1 cellular context compared by ENCODE assay signal in the genomic region with DNA sequence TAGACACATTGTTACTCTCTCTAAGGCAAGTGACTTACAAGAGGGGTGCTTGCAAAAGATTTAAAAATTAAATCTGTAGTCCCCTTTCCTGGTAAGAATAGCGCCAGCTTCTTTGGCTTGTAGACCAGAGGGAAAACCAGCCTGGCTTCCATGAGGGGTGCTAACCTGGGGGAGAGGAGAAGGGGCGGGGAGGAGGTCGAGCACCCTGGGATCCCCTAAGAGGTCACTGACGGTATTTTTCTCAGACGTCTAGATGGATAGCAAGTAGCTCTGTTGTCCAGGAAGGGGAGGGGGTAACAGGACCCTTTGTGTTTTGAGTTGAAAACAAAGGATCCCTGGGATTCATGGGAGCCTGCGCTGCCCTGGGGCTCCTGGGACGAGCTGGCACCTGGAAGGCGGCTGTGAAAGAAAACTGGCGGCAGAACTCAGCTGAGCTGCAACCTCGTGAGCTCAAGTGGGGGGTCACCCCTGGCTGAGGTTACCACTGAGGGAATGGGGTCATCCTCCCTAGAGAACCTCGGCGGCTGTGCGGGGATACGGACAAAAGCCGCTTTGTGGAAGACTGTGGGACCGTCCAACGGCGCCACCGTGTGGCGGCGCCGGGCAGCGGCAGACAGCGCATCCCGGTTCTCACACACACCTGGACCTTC.
TF ChIP-seq lines count a peak whose summit lies in the region.

No MANE protein-coding gene starts in this region.

TF ChIP-seq in HepG2, 621 proteins besides CTCF, POLR2A, EP300 and RAD21 (continued from another document and continues in another):
- TF ChIP-seq SKI (IDR thresholded peaks at IDR 0.05; ENCODE audit: partially characterized antibody) (no peak), SAP130 (CRISPR knock-in tag; IDR thresholded peaks at IDR 0.05; ENCODE audit: low read depth) (peak; percentile 36; the same call in 1 of the 2 replicates), ZFP36L1 (CRISPR knock-in tag; IDR thresholded peaks at IDR 0.05) (no peak), PAX8 (CRISPR knock-in tag; IDR thresholded peaks at IDR 0.05; ENCODE audit: borderline replicate concordance) (no peak), NFKBIZ (CRISPR knock-in tag; IDR thresholded peaks at IDR 0.05) (no peak), ZBTB42 (CRISPR knock-in tag; IDR thresholded peaks at IDR 0.05) (no peak), PHF8 (CRISPR knock-in tag; IDR thresholded peaks at IDR 0.05) (0 out of 2 replicates have a peak, but pooled peaks have one; percentile 36), MXD4 (CRISPR knock-in tag; IDR thresholded peaks at IDR 0.05) (0 out of 2 replicates have a peak, but pooled peaks have one; percentile 29), FLYWCH1 (CRISPR knock-in tag; IDR thresholded peaks at IDR 0.05) (no peak), ZNF160 (CRISPR knock-in tag; IDR thresholded peaks at IDR 0.05) (0 out of 2 replicates have a peak, but pooled peaks have one; percentile 56), ZNF501 (CRISPR knock-in tag; IDR thresholded peaks at IDR 0.05) (peak; percentile 87; the same call in 1 of the 2 replicates), SRY (CRISPR knock-in tag; IDR thresholded peaks at IDR 0.05) (no peak; the same call in 1 of the 2 replicates), ZNF343 (CRISPR knock-in tag; IDR thresholded peaks at IDR 0.05) (0 out of 2 replicates have a peak, but pooled peaks have one; percentile 41), SOX5 (CRISPR knock-in tag; IDR thresholded peaks at IDR 0.05; ENCODE audit: borderline replicate concordance) (peak; percentile 49), ZNF143 (CRISPR knock-in tag; IDR thresholded peaks at IDR 0.05) (peak; percentile 23; the same call in 1 of the 2 replicates), CBX5 (CRISPR knock-in tag; IDR thresholded peaks at IDR 0.05; ENCODE audit: borderline replicate concordance) (peak; percentile 89; the same call in 1 of the 2 replicates), ZNF331 (CRISPR knock-in tag; IDR thresholded peaks at IDR 0.05) (no peak), ZNF562 (CRISPR knock-in tag; IDR thresholded peaks at IDR 0.05; ENCODE audit: borderline replicate concordance) (no peak), GABPB1 (CRISPR knock-in tag; IDR thresholded peaks at IDR 0.05) (peak; percentile 54; the same call in 1 of the 2 replicates), FOXO1 (CRISPR knock-in tag; IDR thresholded peaks at IDR 0.05) (peak; percentile 27; the same call in 1 of the 2 replicates), KLF16 (CRISPR knock-in tag; IDR thresholded peaks at IDR 0.05) (peak in 1 of 2 experiments; percentile 74; a peak in 2 of 4 replicates), SMAD9 (CRISPR knock-in tag; IDR thresholded peaks at IDR 0.05) (0 out of 2 replicates have a peak, but pooled peaks have one; percentile 36), MIXL1 (CRISPR knock-in tag; IDR thresholded peaks at IDR 0.05) (peak; percentile 51; the same call in 1 of the 2 replicates), ZNF788 (CRISPR knock-in tag; IDR thresholded peaks at IDR 0.05; ENCODE audit: borderline replicate concordance) (peak; percentile 90), ZNF619 (CRISPR knock-in tag; IDR thresholded peaks at IDR 0.05) (0 out of 2 replicates have a peak, but pooled peaks have one; percentile 71), DMAP1 (CRISPR knock-in tag; IDR thresholded peaks at IDR 0.05) (no peak), MEF2D (CRISPR knock-in tag; IDR thresholded peaks at IDR 0.05) (no peak)
- TF ChIP-seq, protein P1, sequence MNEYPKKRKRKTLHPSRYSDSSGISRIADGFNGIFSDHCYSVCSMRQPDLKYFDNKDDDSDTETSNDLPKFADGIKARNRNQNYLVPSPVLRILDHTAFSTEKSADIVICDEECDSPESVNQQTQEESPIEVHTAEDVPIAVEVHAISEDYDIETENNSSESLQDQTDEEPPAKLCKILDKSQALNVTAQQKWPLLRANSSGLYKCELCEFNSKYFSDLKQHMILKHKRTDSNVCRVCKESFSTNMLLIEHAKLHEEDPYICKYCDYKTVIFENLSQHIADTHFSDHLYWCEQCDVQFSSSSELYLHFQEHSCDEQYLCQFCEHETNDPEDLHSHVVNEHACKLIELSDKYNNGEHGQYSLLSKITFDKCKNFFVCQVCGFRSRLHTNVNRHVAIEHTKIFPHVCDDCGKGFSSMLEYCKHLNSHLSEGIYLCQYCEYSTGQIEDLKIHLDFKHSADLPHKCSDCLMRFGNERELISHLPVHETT (CRISPR knock-in tag; conservative IDR thresholded peaks at IDR 0.05) = 0 out of 2 replicates have a peak, but pooled peaks have one; percentile 22
- TF ChIP-seq, protein P2, sequence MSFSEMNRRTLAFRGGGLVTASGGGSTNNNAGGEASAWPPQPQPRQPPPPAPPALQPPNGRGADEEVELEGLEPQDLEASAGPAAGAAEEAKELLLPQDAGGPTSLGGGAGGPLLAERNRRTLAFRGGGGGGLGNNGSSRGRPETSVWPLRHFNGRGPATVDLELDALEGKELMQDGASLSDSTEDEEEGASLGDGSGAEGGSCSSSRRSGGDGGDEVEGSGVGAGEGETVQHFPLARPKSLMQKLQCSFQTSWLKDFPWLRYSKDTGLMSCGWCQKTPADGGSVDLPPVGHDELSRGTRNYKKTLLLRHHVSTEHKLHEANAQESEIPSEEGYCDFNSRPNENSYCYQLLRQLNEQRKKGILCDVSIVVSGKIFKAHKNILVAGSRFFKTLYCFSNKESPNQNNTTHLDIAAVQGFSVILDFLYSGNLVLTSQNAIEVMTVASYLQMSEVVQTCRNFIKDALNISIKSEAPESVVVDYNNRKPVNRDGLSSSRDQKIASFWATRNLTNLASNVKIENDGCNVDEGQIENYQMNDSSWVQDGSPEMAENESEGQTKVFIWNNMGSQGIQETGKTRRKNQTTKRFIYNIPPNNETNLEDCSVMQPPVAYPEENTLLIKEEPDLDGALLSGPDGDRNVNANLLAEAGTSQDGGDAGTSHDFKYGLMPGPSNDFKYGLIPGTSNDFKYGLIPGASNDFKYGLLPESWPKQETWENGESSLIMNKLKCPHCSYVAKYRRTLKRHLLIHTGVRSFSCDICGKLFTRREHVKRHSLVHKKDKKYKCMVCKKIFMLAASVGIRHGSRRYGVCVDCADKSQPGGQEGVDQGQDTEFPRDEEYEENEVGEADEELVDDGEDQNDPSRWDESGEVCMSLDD (CRISPR knock-in tag; IDR thresholded peaks at IDR 0.05; ENCODE audit: borderline replicate concordance) = peak; percentile 95
- TF ChIP-seq, protein P3, sequence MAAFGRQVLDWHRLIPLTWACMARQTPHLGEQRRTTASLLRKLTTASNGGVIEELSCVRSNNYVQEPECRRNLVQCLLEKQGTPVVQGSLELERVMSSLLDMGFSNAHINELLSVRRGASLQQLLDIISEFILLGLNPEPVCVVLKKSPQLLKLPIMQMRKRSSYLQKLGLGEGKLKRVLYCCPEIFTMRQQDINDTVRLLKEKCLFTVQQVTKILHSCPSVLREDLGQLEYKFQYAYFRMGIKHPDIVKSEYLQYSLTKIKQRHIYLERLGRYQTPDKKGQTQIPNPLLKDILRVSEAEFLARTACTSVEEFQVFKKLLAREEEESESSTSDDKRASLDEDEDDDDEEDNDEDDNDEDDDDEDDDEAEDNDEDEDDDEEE (CRISPR knock-in tag; IDR thresholded peaks at IDR 0.05) = no peak
- TF ChIP-seq, protein P4, sequence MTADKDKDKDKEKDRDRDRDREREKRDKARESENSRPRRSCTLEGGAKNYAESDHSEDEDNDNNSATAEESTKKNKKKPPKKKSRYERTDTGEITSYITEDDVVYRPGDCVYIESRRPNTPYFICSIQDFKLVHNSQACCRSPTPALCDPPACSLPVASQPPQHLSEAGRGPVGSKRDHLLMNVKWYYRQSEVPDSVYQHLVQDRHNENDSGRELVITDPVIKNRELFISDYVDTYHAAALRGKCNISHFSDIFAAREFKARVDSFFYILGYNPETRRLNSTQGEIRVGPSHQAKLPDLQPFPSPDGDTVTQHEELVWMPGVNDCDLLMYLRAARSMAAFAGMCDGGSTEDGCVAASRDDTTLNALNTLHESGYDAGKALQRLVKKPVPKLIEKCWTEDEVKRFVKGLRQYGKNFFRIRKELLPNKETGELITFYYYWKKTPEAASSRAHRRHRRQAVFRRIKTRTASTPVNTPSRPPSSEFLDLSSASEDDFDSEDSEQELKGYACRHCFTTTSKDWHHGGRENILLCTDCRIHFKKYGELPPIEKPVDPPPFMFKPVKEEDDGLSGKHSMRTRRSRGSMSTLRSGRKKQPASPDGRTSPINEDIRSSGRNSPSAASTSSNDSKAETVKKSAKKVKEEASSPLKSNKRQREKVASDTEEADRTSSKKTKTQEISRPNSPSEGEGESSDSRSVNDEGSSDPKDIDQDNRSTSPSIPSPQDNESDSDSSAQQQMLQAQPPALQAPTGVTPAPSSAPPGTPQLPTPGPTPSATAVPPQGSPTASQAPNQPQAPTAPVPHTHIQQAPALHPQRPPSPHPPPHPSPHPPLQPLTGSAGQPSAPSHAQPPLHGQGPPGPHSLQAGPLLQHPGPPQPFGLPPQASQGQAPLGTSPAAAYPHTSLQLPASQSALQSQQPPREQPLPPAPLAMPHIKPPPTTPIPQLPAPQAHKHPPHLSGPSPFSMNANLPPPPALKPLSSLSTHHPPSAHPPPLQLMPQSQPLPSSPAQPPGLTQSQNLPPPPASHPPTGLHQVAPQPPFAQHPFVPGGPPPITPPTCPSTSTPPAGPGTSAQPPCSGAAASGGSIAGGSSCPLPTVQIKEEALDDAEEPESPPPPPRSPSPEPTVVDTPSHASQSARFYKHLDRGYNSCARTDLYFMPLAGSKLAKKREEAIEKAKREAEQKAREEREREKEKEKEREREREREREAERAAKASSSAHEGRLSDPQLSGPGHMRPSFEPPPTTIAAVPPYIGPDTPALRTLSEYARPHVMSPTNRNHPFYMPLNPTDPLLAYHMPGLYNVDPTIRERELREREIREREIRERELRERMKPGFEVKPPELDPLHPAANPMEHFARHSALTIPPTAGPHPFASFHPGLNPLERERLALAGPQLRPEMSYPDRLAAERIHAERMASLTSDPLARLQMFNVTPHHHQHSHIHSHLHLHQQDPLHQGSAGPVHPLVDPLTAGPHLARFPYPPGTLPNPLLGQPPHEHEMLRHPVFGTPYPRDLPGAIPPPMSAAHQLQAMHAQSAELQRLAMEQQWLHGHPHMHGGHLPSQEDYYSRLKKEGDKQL (CRISPR knock-in tag; IDR thresholded peaks at IDR 0.05; ENCODE audit: low read depth) = 0 out of 2 replicates have a peak, but pooled peaks have one; percentile 17
- TF ChIP-seq, protein P5, sequence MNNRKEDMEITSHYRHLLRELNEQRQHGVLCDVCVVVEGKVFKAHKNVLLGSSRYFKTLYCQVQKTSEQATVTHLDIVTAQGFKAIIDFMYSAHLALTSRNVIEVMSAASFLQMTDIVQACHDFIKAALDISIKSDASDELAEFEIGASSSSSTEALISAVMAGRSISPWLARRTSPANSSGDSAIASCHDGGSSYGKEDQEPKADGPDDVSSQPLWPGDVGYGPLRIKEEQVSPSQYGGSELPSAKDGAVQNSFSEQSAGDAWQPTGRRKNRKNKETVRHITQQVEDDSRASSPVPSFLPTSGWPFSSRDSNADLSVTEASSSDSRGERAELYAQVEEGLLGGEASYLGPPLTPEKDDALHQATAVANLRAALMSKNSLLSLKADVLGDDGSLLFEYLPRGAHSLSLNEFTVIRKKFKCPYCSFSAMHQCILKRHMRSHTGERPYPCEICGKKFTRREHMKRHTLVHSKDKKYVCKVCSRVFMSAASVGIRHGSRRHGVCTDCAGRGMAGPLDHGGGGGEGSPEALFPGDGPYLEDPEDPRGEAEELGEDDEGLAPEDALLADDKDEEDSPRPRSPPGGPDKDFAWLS (CRISPR knock-in tag; IDR thresholded peaks at IDR 0.05; ENCODE audit: borderline replicate concordance) = no peak
- TF ChIP-seq, protein P6, sequence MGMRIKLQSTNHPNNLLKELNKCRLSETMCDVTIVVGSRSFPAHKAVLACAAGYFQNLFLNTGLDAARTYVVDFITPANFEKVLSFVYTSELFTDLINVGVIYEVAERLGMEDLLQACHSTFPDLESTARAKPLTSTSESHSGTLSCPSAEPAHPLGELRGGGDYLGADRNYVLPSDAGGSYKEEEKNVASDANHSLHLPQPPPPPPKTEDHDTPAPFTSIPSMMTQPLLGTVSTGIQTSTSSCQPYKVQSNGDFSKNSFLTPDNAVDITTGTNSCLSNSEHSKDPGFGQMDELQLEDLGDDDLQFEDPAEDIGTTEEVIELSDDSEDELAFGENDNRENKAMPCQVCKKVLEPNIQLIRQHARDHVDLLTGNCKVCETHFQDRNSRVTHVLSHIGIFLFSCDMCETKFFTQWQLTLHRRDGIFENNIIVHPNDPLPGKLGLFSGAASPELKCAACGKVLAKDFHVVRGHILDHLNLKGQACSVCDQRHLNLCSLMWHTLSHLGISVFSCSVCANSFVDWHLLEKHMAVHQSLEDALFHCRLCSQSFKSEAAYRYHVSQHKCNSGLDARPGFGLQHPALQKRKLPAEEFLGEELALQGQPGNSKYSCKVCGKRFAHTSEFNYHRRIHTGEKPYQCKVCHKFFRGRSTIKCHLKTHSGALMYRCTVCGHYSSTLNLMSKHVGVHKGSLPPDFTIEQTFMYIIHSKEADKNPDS (CRISPR knock-in tag; IDR thresholded peaks at IDR 0.05) = no peak
- TF ChIP-seq, protein P7, sequence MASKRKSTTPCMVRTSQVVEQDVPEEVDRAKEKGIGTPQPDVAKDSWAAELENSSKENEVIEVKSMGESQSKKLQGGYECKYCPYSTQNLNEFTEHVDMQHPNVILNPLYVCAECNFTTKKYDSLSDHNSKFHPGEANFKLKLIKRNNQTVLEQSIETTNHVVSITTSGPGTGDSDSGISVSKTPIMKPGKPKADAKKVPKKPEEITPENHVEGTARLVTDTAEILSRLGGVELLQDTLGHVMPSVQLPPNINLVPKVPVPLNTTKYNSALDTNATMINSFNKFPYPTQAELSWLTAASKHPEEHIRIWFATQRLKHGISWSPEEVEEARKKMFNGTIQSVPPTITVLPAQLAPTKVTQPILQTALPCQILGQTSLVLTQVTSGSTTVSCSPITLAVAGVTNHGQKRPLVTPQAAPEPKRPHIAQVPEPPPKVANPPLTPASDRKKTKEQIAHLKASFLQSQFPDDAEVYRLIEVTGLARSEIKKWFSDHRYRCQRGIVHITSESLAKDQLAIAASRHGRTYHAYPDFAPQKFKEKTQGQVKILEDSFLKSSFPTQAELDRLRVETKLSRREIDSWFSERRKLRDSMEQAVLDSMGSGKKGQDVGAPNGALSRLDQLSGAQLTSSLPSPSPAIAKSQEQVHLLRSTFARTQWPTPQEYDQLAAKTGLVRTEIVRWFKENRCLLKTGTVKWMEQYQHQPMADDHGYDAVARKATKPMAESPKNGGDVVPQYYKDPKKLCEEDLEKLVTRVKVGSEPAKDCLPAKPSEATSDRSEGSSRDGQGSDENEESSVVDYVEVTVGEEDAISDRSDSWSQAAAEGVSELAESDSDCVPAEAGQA (IDR thresholded peaks at IDR 0.05; ENCODE audit: low read depth) = 0 out of 2 replicates have a peak, but pooled peaks have one; percentile 58
- TF ChIP-seq, protein P7 (CRISPR knock-in tag; IDR thresholded peaks at IDR 0.05; ENCODE audit: borderline replicate concordance) = no peak
